In the genomic region with DNA sequence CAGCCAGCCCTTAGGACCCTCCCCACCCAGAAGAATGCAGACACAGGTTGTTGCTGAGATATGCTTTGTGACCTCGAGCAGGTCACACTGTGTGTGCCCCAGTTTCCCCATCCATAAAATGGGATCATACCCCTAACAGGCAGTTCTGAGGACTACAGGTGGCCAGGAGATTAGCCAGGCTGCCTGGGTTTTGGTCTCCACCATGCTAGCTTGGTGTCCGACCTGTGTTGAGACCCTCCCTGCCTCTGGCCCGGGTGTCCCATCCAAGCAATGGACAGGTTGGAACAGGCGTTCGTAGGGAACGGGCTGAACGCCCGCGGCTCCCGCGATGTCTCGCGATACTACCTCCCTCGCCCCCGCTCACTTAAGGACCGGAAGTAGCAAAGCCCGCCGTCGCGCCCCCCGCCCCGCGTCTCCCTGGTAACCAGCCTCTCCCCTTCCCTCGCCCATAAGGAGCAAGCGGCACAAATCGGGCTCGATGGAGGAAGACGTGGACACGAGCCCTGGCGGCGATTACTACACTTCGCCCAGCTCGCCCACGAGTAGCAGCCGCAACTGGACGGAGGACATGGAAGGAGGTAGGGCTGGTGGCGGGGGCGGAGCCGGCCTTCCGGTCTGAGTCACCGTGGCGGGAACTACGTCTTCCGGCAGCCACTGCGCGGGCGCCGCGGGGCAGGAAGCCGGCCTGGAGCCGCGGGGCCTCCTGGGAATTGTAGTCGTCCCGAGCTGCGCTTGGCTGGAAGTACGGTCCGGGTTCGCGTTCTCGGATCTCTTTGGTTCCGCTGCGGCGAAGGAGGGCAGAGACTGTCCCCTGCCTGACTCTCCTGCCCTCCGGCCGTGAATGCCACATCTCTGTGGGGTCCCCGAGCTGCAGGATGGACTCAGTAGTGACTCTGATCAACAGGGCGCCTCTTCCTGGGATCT, we compare ENCODE assay signal across 1 cellular context.
A peak's percentile ranks its signal among the peaks of the same experiment; 100 is the strongest.
TF ChIP-seq lines count a peak whose summit lies in the region.

No MANE protein-coding gene starts in this region.

TF ChIP-seq in HepG2, 621 proteins besides CTCF, POLR2A, EP300 and RAD21 (continued from another document and continues in another):
- TF ChIP-seq PATZ1 (CRISPR knock-in tag; IDR thresholded peaks at IDR 0.05) = peak; percentile 65; the same call in 1 of the 2 replicates
- peak; percentile 62; the same call in 1 of the 2 replicates for TF ChIP-seq DR1 (CRISPR knock-in tag; IDR thresholded peaks at IDR 0.05)
- no peak for TF ChIP-seq E2F2 (CRISPR knock-in tag; IDR thresholded peaks at IDR 0.05; ENCODE audit: borderline replicate concordance)
- TF ChIP-seq, protein P1, sequence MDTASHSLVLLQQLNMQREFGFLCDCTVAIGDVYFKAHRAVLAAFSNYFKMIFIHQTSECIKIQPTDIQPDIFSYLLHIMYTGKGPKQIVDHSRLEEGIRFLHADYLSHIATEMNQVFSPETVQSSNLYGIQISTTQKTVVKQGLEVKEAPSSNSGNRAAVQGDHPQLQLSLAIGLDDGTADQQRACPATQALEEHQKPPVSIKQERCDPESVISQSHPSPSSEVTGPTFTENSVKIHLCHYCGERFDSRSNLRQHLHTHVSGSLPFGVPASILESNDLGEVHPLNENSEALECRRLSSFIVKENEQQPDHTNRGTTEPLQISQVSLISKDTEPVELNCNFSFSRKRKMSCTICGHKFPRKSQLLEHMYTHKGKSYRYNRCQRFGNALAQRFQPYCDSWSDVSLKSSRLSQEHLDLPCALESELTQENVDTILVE (CRISPR knock-in tag; IDR thresholded peaks at IDR 0.05) = peak; percentile 33; the same call in 1 of the 2 replicates
- TF ChIP-seq, protein P2, sequence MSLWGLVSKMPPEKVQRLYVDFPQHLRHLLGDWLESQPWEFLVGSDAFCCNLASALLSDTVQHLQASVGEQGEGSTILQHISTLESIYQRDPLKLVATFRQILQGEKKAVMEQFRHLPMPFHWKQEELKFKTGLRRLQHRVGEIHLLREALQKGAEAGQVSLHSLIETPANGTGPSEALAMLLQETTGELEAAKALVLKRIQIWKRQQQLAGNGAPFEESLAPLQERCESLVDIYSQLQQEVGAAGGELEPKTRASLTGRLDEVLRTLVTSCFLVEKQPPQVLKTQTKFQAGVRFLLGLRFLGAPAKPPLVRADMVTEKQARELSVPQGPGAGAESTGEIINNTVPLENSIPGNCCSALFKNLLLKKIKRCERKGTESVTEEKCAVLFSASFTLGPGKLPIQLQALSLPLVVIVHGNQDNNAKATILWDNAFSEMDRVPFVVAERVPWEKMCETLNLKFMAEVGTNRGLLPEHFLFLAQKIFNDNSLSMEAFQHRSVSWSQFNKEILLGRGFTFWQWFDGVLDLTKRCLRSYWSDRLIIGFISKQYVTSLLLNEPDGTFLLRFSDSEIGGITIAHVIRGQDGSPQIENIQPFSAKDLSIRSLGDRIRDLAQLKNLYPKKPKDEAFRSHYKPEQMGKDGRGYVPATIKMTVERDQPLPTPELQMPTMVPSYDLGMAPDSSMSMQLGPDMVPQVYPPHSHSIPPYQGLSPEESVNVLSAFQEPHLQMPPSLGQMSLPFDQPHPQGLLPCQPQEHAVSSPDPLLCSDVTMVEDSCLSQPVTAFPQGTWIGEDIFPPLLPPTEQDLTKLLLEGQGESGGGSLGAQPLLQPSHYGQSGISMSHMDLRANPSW (CRISPR knock-in tag; IDR thresholded peaks at IDR 0.05; ENCODE audit: borderline replicate concordance) = no peak
- TF ChIP-seq ZNF552 (CRISPR knock-in tag; IDR thresholded peaks at IDR 0.05; ENCODE audit: borderline replicate concordance) = no peak
- TF ChIP-seq MTF2 (CRISPR knock-in tag; IDR thresholded peaks at IDR 0.05; ENCODE audit: borderline replicate concordance) = no peak
- TF ChIP-seq, protein P3, sequence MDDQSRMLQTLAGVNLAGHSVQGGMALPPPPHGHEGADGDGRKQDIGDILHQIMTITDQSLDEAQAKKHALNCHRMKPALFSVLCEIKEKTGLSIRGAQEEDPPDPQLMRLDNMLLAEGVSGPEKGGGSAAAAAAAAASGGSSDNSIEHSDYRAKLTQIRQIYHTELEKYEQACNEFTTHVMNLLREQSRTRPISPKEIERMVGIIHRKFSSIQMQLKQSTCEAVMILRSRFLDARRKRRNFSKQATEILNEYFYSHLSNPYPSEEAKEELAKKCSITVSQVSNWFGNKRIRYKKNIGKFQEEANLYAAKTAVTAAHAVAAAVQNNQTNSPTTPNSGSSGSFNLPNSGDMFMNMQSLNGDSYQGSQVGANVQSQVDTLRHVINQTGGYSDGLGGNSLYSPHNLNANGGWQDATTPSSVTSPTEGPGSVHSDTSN (CRISPR knock-in tag; IDR thresholded peaks at IDR 0.05; ENCODE audit: borderline replicate concordance) = no peak
- peak; percentile 60 for TF ChIP-seq ASH2L (IDR thresholded peaks at IDR 0.05; ENCODE audit: insufficient read length, low read depth, low read length)
- no peak for TF ChIP-seq NKX3-1 (CRISPR knock-in tag; IDR thresholded peaks at IDR 0.05)
- TF ChIP-seq, protein P4, sequence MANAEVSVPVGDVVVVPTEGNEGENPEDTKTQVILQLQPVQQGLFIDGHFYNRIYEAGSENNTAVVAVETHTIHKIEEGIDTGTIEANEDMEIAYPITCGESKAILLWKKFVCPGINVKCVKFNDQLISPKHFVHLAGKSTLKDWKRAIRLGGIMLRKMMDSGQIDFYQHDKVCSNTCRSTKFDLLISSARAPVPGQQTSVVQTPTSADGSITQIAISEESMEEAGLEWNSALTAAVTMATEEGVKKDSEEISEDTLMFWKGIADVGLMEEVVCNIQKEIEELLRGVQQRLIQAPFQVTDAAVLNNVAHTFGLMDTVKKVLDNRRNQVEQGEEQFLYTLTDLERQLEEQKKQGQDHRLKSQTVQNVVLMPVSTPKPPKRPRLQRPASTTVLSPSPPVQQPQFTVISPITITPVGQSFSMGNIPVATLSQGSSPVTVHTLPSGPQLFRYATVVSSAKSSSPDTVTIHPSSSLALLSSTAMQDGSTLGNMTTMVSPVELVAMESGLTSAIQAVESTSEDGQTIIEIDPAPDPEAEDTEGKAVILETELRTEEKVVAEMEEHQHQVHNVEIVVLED (CRISPR knock-in tag; IDR thresholded peaks at IDR 0.05; ENCODE audit: borderline replicate concordance) = peak; percentile 71; the same call in 1 of the 2 replicates
- no peak for TF ChIP-seq CBX2 (IDR thresholded peaks at IDR 0.05; ENCODE audit: low read depth, low read length)
- TF ChIP-seq CBX2 (CRISPR knock-in tag; IDR thresholded peaks at IDR 0.05; ENCODE audit: low read depth) = no peak
- TF ChIP-seq, protein P5, sequence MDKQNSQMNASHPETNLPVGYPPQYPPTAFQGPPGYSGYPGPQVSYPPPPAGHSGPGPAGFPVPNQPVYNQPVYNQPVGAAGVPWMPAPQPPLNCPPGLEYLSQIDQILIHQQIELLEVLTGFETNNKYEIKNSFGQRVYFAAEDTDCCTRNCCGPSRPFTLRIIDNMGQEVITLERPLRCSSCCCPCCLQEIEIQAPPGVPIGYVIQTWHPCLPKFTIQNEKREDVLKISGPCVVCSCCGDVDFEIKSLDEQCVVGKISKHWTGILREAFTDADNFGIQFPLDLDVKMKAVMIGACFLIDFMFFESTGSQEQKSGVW (CRISPR knock-in tag; IDR thresholded peaks at IDR 0.05; ENCODE audit: borderline replicate concordance) = no peak
- no peak for TF ChIP-seq ZNF30 (CRISPR knock-in tag; IDR thresholded peaks at IDR 0.05)
- TF ChIP-seq ATM (IDR thresholded peaks at IDR 0.05; ENCODE audit: borderline replicate concordance) = no peak
- no peak for TF ChIP-seq ZKSCAN1 (IDR thresholded peaks at IDR 0.05; ENCODE audit: low read length)
- TF ChIP-seq, protein P6, sequence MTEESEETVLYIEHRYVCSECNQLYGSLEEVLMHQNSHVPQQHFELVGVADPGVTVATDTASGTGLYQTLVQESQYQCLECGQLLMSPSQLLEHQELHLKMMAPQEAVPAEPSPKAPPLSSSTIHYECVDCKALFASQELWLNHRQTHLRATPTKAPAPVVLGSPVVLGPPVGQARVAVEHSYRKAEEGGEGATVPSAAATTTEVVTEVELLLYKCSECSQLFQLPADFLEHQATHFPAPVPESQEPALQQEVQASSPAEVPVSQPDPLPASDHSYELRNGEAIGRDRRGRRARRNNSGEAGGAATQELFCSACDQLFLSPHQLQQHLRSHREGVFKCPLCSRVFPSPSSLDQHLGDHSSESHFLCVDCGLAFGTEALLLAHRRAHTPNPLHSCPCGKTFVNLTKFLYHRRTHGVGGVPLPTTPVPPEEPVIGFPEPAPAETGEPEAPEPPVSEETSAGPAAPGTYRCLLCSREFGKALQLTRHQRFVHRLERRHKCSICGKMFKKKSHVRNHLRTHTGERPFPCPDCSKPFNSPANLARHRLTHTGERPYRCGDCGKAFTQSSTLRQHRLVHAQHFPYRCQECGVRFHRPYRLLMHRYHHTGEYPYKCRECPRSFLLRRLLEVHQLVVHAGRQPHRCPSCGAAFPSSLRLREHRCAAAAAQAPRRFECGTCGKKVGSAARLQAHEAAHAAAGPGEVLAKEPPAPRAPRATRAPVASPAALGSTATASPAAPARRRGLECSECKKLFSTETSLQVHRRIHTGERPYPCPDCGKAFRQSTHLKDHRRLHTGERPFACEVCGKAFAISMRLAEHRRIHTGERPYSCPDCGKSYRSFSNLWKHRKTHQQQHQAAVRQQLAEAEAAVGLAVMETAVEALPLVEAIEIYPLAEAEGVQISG (CRISPR knock-in tag; IDR thresholded peaks at IDR 0.05) = peak; percentile 83
- no peak for TF ChIP-seq ZNF296 (CRISPR knock-in tag; conservative IDR thresholded peaks at IDR 0.05)
- TF ChIP-seq ZNF550 (CRISPR knock-in tag; IDR thresholded peaks at IDR 0.05; ENCODE audit: borderline replicate concordance) = no peak
- TF ChIP-seq ZFP82 (CRISPR knock-in tag; IDR thresholded peaks at IDR 0.05; ENCODE audit: borderline replicate concordance) = no peak
- TF ChIP-seq RELA (CRISPR knock-in tag; IDR thresholded peaks at IDR 0.05) = no peak
- no peak for TF ChIP-seq SMAD1 (CRISPR knock-in tag; IDR thresholded peaks at IDR 0.05; ENCODE audit: borderline replicate concordance, low read depth)
- no peak for TF ChIP-seq MIER2 (CRISPR knock-in tag; IDR thresholded peaks at IDR 0.05)
- TF ChIP-seq FOXA1 (IDR thresholded peaks at IDR 0.05) = no peak
- TF ChIP-seq FOXA1 (CRISPR knock-in tag; IDR thresholded peaks at IDR 0.05) = no peak
- TF ChIP-seq SETDB1 (CRISPR knock-in tag; IDR thresholded peaks at IDR 0.05; ENCODE audit: borderline replicate concordance) = no peak
- TF ChIP-seq, protein P7, sequence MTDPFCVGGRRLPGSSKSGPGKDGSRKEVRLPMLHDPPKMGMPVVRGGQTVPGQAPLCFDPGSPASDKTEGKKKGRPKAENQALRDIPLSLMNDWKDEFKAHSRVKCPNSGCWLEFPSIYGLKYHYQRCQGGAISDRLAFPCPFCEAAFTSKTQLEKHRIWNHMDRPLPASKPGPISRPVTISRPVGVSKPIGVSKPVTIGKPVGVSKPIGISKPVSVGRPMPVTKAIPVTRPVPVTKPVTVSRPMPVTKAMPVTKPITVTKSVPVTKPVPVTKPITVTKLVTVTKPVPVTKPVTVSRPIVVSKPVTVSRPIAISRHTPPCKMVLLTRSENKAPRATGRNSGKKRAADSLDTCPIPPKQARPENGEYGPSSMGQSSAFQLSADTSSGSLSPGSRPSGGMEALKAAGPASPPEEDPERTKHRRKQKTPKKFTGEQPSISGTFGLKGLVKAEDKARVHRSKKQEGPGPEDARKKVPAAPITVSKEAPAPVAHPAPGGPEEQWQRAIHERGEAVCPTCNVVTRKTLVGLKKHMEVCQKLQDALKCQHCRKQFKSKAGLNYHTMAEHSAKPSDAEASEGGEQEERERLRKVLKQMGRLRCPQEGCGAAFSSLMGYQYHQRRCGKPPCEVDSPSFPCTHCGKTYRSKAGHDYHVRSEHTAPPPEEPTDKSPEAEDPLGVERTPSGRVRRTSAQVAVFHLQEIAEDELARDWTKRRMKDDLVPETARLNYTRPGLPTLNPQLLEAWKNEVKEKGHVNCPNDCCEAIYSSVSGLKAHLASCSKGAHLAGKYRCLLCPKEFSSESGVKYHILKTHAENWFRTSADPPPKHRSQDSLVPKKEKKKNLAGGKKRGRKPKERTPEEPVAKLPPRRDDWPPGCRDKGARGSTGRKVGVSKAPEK (CRISPR knock-in tag; IDR thresholded peaks at IDR 0.05; ENCODE audit: borderline replicate concordance) = no peak
- TF ChIP-seq PPARG (CRISPR knock-in tag; conservative IDR thresholded peaks at IDR 0.05) = no peak
- TF ChIP-seq TARDBP (CRISPR knock-in tag; IDR thresholded peaks at IDR 0.05) = 0 out of 2 replicates have a peak, but pooled peaks have one; percentile 14
- TF ChIP-seq ZNF530 (CRISPR knock-in tag; IDR thresholded peaks at IDR 0.05; ENCODE audit: low read depth) = no peak
- no peak for TF ChIP-seq PAWR (CRISPR knock-in tag; IDR thresholded peaks at IDR 0.05; ENCODE audit: borderline replicate concordance)
- no peak for TF ChIP-seq RARG (CRISPR knock-in tag; IDR thresholded peaks at IDR 0.05; ENCODE audit: low read depth)
- no peak for TF ChIP-seq NPAS2 (CRISPR knock-in tag; IDR thresholded peaks at IDR 0.05; ENCODE audit: borderline replicate concordance)
- TF ChIP-seq ZNF160 (CRISPR knock-in tag; IDR thresholded peaks at IDR 0.05) = 0 out of 2 replicates have a peak, but pooled peaks have one; percentile 44
- no peak for TF ChIP-seq ZFP36 (IDR thresholded peaks at IDR 0.05; ENCODE audit: borderline replicate concordance, low read depth, low read length, partially characterized antibody)
- TF ChIP-seq FOXO4 (CRISPR knock-in tag; conservative IDR thresholded peaks at IDR 0.05) = no peak
